Comparison of ENCODE assay signal across 17 cellular contexts in genomic region chr22:27502327-27502726, GRCh38.
DNase-seq lines count a peak whose midpoint lies in the region; ATAC-seq and TF ChIP-seq lines count a peak whose summit lies in the region.
"Had no signal": no experiment of that assay in that cellular context is flagged by ENCODE, and none has a peak within 500 bp of the region (broad histone marks: within the 10 kb centered on the region; RNA-seq: fewer than 3 reads in every experiment).

No MANE protein-coding gene starts in this region.

- in situ Hi-C loops in gastrocnemius medialis (cut with MboI; ENCODE audit: low sequenced_read_pairs in 4 of 4), result no loop called here

- intact Hi-C loops in gastrocnemius medialis (cut with DNase I; ENCODE audit: low total_unique reads), result no loop called here

- POLR2A ChIA-PET in WTC11 (lab: Charles Lee), result no interaction called here

- no peak for ATAC-seq in WTC11
- no peak for ATAC-seq in gastrocnemius medialis
- ATAC-seq: CD8-positive, alpha-beta T cell had no signal

- H4K20me1 ChIP-seq in hepatocyte (ENCODE audit: insufficient read depth, poor library complexity, severe bottlenecking), result no peaks in the 10 kb centered on the region

- peaks cover 31 to 48% of the 10 kb centered on the region in 2 donors for H3K4me1 ChIP-seq in gastrocnemius medialis
- no peaks in the 10 kb centered on the region for H3K4me1 ChIP-seq in hepatocyte (ENCODE audit: insufficient read depth)
- H3K4me1 ChIP-seq: Caco-2 had no signal

- H3K4me3 Mint-ChIP-seq in WTC11, result no peak overlapping the region
- H3K4me3 Mint-ChIP-seq in activated T-cell treated with anti-CD3 and anti-CD28 coated beads, Interleukin-2, amount 50 U/mL, for 24 hours, result no peak overlapping the region
- H3K4me3 Mint-ChIP-seq: CD14-positive monocyte; CD8-positive, alpha-beta T cell had no signal

- no peak overlapping the region for H3K4me3 ChIP-seq in gastrocnemius medialis
- no peak overlapping the region for H3K4me3 ChIP-seq in hepatocyte
- H3K4me3 ChIP-seq: GM23248 had no signal

- TF ChIP-seq CTCF in WTC11 (IDR thresholded peaks at IDR 0.05) (no peak), gastrocnemius medialis (IDR thresholded peaks at IDR 0.05 in 4 of 5, conservative IDR thresholded peaks at IDR 0.05 in 1 of 5) (no peak), hepatocyte (IDR thresholded peaks at IDR 0.05; ENCODE audit: poor library complexity) (no peak)

- no peaks in the 10 kb centered on the region for H3K9me3 ChIP-seq in gastrocnemius medialis
- H3K9me3 ChIP-seq in hepatocyte (ENCODE audit: low read depth), result no peaks in the 10 kb centered on the region
- H3K9me3 ChIP-seq: Caco-2 had no signal

- H3K27me3 ChIP-seq in gastrocnemius medialis (no peaks in the 10 kb centered on the region), hepatocyte (no peaks in the 10 kb centered on the region)

- H3K27ac Mint-ChIP-seq in WTC11, result no peak overlapping the region
- no peak overlapping the region for H3K27ac Mint-ChIP-seq in activated T-cell treated with anti-CD3 and anti-CD28 coated beads, Interleukin-2, amount 50 U/mL, for 24 hours
- H3K27ac Mint-ChIP-seq: CD14-positive monocyte; CD8-positive, alpha-beta T cell had no signal

- no peaks in the 10 kb centered on the region for H3K79me2 ChIP-seq in hepatocyte

- 75% methylated on average over 4 of the region's 4 CpGs for WGBS in hepatocyte (ENCODE audit: low lambda C conversion rate, missing lambda C conversion rate)

- H3K9me3 Mint-ChIP-seq in WTC11, result peaks cover 9% of the 10 kb centered on the region
- H3K9me3 Mint-ChIP-seq in activated T-cell treated with anti-CD3 and anti-CD28 coated beads, Interleukin-2, amount 50 U/mL, for 24 hours, result peaks cover 2% of the 10 kb centered on the region

- peaks cover 9% of the 10 kb centered on the region for H3K4me1 Mint-ChIP-seq in WTC11
- no peaks in the 10 kb centered on the region for H3K4me1 Mint-ChIP-seq in activated T-cell treated with anti-CD3 and anti-CD28 coated beads, Interleukin-2, amount 50 U/mL, for 24 hours (ENCODE audit: low read depth)
- H3K4me1 Mint-ChIP-seq: CD14-positive monocyte had no signal

- no peak overlapping the region for H3K4me2 ChIP-seq in hepatocyte

- TF ChIP-seq POLR2A in gastrocnemius medialis (IDR thresholded peaks at IDR 0.05), result no peak

- no peaks in the 10 kb centered on the region for H3K36me3 Mint-ChIP-seq in WTC11
- H3K36me3 Mint-ChIP-seq in activated T-cell treated with anti-CD3 and anti-CD28 coated beads, Interleukin-2, amount 50 U/mL, for 24 hours (ENCODE audit: low read depth), result no peaks in the 10 kb centered on the region
- H3K36me3 Mint-ChIP-seq: CD14-positive monocyte; CD8-positive, alpha-beta T cell had no signal

- peak overlapping the region; percentile 80 to 92 (median 86) for H3K27ac ChIP-seq in gastrocnemius medialis
- H3K27ac ChIP-seq in hepatocyte, result no peak overlapping the region
- H3K27ac ChIP-seq: 22Rv1, GM23248 had no signal

- peak; percentile 43 for DNase-seq in ELF-1 (ENCODE audit: low read depth, low spot score)
- DNase-seq in WTC11 (ENCODE audit: low spot score), result no peak
- peak; percentile 29 for DNase-seq in iPS-NIHi11 (ENCODE audit: low spot score)
- DNase-seq in gastrocnemius medialis, result no peak
- no peak for DNase-seq in hepatocyte (ENCODE audit: low spot score)
- no peak for DNase-seq in activated T-cell treated with anti-CD3 and anti-CD28 coated beads, Interleukin-2, amount 50 U/mL, for 24 hours
- no peak for DNase-seq in SKM-1 (lab: John Stamatoyannopoulos, UW; ENCODE audit: unreplicated experiment)
- DNase-seq: Caco-2; CD8-positive, alpha-beta T cell; DND-41; GF-D8; GM23248; HCEC 1CT; IMR-90; KG1 had no signal

- CTCF ChIA-PET in WTC11 (lab: Charles Lee), result interaction anchor here (2.0 kb wide), 1 partner anchor 93 kb away, joined by 4 read pairs; no protein-coding TSS in a partner anchor

- H2AFZ ChIP-seq in hepatocyte, result no peak overlapping the region
- H2AFZ ChIP-seq: GM23248 had no signal

- H3K36me3 ChIP-seq in gastrocnemius medialis (no peaks in the 10 kb centered on the region), hepatocyte (replicated peaks; ENCODE audit: insufficient read depth, low read depth) (no peaks in the 10 kb centered on the region)

- H3K27me3 Mint-ChIP-seq in WTC11 (ENCODE audit: low read depth), result no peaks in the 10 kb centered on the region
- no peaks in the 10 kb centered on the region for H3K27me3 Mint-ChIP-seq in activated T-cell treated with anti-CD3 and anti-CD28 coated beads, Interleukin-2, amount 50 U/mL, for 24 hours

- H3K9me2 ChIP-seq in hepatocyte (replicated peaks; ENCODE audit: insufficient read depth), result no peaks in the 10 kb centered on the region

TF ChIP-seq in WTC11, 78 proteins besides CTCF, POLR2A, EP300 and RAD21:
- TF ChIP-seq GTF2I (CRISPR knock-in tag; conservative IDR thresholded peaks at IDR 0.05) (0 out of 2 replicates have a peak, but pooled peaks have one; percentile 39), TP53 (CRISPR knock-in tag; IDR thresholded peaks at IDR 0.05) (no peak)
TF ChIP-seq in WTC11: peak in this region for 1.

Comparison
In these comparisons a context has a peak if more than half of its experiments do, and no peak if none do; other contexts are left out.
1. DNase-seq: peak in ELF-1 (single experiment) and iPS-NIHi11 (single experiment); none in WTC11 (single experiment), gastrocnemius medialis (0 of 2), hepatocyte (single experiment), activated T-cell treated with anti-CD3 and anti-CD28 coated beads, Interleukin-2, amount 50 U/mL, for 24 hours (single experiment) and SKM-1 (single experiment).